ENCODE assay signal across 1 cellular context in the genomic region with DNA sequence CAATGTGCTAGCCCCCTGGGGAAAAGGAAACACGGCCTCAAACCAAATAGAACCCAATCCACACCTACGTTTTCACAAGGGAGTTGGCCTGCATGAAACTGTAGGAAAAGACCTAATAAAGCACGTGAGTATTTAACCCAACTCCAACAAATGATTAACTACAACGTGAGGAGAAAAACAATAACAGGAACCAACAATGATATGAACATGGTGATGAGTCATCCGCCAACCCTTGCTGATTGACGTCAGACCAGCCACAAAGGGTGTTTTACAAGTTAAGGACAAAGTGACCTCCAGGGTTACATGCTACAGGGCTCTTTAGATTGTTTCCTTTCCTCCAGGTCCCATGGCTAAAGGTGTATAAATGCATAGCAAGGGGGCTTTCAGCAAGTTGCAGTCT.
TF ChIP-seq lines count a peak whose summit lies in the region.

No MANE protein-coding gene starts in this region.

TF ChIP-seq in HEK293, 187 proteins besides CTCF, POLR2A, EP300 and RAD21 (continued from another document and continues in another):
- TF ChIP-seq ZNF701 (tag by site-specific recombination; IDR thresholded peaks at IDR 0.05) (no peak), PRDM1 (tag by site-specific recombination; IDR thresholded peaks at IDR 0.05) (no peak), ZNF791 (tag by site-specific recombination; IDR thresholded peaks at IDR 0.05) (no peak), ZSCAN23 (tag by site-specific recombination; IDR thresholded peaks at IDR 0.05) (peak; percentile 83; the same call in 1 of the 2 replicates), ZNF621 (tag by site-specific recombination; IDR thresholded peaks at IDR 0.05) (no peak), GLI2 (tag by site-specific recombination; IDR thresholded peaks at IDR 0.05; ENCODE audit: borderline replicate concordance, low read depth) (peak; percentile 50; the same call in 1 of the 2 replicates), ZBTB21 (tag by site-specific recombination; IDR thresholded peaks at IDR 0.05) (peak; percentile 86), ZNF423 (tag by site-specific recombination; IDR thresholded peaks at IDR 0.05) (no peak), ZNF530 (tag by site-specific recombination; IDR thresholded peaks at IDR 0.05; ENCODE audit: low read depth) (no peak), SP7 (tag by site-specific recombination; IDR thresholded peaks at IDR 0.05) (peak; percentile 87), ZNF670 (tag by site-specific recombination; IDR thresholded peaks at IDR 0.05; ENCODE audit: low read depth) (no peak), ZNF146 (tag by site-specific recombination; IDR thresholded peaks at IDR 0.05) (no peak), ZNF19 (tag by site-specific recombination; IDR thresholded peaks at IDR 0.05; ENCODE audit: low read depth) (no peak), TCF7L2 (IDR thresholded peaks at IDR 0.05; ENCODE audit: borderline replicate concordance, low read depth, low read length) (no peak), ZNF776 (tag by site-specific recombination; IDR thresholded peaks at IDR 0.05; ENCODE audit: borderline replicate concordance) (no peak), ZNF37A (tag by site-specific recombination; IDR thresholded peaks at IDR 0.05) (no peak), ZFP41 (tag by site-specific recombination; IDR thresholded peaks at IDR 0.05; ENCODE audit: borderline replicate concordance) (no peak), ZNF138 (tag by site-specific recombination; IDR thresholded peaks at IDR 0.05; ENCODE audit: borderline replicate concordance) (no peak)
- TF ChIP-seq, protein P1, sequence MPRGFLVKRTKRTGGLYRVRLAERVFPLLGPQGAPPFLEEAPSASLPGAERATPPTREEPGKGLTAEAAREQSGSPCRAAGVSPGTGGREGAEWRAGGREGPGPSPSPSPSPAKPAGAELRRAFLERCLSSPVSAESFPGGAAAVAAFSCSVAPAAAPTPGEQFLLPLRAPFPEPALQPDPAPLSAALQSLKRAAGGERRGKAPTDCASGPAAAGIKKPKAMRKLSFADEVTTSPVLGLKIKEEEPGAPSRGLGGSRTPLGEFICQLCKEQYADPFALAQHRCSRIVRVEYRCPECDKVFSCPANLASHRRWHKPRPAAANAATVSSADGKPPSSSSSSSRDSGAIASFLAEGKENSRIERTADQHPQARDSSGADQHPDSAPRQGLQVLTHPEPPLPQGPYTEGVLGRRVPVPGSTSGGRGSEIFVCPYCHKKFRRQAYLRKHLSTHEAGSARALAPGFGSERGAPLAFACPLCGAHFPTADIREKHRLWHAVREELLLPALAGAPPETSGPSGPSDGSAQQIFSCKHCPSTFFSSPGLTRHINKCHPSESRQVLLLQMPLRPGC (tag by site-specific recombination; IDR thresholded peaks at IDR 0.05) = peak; percentile 73; the same call in 1 of the 2 replicates
- TF ChIP-seq, protein P2, sequence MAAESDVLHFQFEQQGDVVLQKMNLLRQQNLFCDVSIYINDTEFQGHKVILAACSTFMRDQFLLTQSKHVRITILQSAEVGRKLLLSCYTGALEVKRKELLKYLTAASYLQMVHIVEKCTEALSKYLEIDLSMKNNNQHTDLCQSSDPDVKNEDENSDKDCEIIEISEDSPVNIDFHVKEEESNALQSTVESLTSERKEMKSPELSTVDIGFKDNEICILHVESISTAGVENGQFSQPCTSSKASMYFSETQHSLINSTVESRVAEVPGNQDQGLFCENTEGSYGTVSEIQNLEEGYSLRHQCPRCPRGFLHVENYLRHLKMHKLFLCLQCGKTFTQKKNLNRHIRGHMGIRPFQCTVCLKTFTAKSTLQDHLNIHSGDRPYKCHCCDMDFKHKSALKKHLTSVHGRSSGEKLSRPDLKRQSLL (tag by site-specific recombination; IDR thresholded peaks at IDR 0.05) = no peak
- TF ChIP-seq, protein P3, sequence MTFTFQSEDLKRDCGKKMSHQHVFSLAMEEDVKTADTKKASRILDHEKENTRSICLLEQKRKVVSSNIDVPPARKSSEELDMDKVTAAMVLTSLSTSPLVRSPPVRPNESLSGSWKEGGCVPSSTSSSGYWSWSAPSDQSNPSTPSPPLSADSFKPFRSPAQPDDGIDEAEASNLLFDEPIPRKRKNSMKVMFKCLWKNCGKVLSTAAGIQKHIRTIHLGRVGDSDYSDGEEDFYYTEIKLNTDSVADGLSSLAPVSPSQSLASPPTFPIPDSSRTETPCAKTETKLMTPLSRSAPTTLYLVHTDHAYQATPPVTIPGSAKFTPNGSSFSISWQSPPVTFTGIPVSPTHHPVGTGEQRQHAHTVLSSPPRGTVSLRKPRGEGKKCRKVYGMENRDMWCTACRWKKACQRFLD (tag by site-specific recombination; IDR thresholded peaks at IDR 0.05) = no peak
- TF ChIP-seq, protein P4, sequence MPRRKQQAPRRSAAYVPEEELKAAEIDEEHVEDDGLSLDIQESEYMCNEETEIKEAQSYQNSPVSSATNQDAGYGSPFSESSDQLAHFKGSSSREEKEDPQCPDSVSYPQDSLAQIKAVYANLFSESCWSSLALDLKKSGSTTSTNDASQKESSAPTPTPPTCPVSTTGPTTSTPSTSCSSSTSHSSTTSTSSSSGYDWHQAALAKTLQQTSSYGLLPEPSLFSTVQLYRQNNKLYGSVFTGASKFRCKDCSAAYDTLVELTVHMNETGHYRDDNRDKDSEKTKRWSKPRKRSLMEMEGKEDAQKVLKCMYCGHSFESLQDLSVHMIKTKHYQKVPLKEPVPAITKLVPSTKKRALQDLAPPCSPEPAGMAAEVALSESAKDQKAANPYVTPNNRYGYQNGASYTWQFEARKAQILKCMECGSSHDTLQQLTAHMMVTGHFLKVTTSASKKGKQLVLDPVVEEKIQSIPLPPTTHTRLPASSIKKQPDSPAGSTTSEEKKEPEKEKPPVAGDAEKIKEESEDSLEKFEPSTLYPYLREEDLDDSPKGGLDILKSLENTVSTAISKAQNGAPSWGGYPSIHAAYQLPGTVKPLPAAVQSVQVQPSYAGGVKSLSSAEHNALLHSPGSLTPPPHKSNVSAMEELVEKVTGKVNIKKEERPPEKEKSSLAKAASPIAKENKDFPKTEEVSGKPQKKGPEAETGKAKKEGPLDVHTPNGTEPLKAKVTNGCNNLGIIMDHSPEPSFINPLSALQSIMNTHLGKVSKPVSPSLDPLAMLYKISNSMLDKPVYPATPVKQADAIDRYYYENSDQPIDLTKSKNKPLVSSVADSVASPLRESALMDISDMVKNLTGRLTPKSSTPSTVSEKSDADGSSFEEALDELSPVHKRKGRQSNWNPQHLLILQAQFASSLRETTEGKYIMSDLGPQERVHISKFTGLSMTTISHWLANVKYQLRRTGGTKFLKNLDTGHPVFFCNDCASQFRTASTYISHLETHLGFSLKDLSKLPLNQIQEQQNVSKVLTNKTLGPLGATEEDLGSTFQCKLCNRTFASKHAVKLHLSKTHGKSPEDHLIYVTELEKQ (tag by site-specific recombination; IDR thresholded peaks at IDR 0.05; ENCODE audit: borderline replicate concordance) = peak; percentile 89
- TF ChIP-seq, protein P5, sequence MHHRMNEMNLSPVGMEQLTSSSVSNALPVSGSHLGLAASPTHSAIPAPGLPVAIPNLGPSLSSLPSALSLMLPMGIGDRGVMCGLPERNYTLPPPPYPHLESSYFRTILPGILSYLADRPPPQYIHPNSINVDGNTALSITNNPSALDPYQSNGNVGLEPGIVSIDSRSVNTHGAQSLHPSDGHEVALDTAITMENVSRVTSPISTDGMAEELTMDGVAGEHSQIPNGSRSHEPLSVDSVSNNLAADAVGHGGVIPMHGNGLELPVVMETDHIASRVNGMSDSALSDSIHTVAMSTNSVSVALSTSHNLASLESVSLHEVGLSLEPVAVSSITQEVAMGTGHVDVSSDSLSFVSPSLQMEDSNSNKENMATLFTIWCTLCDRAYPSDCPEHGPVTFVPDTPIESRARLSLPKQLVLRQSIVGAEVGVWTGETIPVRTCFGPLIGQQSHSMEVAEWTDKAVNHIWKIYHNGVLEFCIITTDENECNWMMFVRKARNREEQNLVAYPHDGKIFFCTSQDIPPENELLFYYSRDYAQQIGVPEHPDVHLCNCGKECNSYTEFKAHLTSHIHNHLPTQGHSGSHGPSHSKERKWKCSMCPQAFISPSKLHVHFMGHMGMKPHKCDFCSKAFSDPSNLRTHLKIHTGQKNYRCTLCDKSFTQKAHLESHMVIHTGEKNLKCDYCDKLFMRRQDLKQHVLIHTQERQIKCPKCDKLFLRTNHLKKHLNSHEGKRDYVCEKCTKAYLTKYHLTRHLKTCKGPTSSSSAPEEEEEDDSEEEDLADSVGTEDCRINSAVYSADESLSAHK (tag by site-specific recombination; IDR thresholded peaks at IDR 0.05) = no peak
- TF ChIP-seq, protein P6, sequence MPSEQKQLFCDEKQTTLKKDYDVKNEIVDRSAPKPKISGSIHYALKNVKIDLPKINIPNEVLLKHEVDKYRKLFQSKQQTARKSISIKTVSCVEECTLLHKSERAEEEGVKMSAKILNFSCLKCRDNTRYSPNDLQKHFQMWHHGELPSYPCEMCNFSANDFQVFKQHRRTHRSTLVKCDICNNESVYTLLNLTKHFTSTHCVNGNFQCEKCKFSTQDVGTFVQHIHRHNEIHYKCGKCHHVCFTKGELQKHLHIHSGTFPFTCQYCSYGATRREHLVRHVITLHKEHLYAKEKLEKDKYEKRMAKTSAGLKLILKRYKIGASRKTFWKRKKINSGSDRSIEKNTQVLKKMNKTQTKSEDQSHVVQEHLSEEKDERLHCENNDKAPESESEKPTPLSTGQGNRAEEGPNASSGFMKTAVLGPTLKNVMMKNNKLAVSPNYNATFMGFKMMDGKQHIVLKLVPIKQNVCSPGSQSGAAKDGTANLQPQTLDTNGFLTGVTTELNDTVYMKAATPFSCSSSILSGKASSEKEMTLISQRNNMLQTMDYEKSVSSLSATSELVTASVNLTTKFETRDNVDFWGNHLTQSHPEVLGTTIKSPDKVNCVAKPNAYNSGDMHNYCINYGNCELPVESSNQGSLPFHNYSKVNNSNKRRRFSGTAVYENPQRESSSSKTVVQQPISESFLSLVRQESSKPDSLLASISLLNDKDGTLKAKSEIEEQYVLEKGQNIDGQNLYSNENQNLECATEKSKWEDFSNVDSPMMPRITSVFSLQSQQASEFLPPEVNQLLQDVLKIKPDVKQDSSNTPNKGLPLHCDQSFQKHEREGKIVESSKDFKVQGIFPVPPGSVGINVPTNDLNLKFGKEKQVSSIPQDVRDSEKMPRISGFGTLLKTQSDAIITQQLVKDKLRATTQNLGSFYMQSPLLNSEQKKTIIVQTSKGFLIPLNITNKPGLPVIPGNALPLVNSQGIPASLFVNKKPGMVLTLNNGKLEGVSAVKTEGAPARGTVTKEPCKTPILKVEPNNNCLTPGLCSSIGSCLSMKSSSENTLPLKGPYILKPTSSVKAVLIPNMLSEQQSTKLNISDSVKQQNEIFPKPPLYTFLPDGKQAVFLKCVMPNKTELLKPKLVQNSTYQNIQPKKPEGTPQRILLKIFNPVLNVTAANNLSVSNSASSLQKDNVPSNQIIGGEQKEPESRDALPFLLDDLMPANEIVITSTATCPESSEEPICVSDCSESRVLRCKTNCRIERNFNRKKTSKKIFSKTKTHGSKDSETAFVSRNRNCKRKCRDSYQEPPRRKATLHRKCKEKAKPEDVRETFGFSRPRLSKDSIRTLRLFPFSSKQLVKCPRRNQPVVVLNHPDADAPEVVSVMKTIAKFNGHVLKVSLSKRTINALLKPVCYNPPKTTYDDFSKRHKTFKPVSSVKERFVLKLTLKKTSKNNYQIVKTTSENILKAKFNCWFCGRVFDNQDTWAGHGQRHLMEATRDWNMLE (tag by site-specific recombination; conservative IDR thresholded peaks at IDR 0.05; ENCODE audit: low read depth) = peak; percentile 53
- TF ChIP-seq, protein P7, sequence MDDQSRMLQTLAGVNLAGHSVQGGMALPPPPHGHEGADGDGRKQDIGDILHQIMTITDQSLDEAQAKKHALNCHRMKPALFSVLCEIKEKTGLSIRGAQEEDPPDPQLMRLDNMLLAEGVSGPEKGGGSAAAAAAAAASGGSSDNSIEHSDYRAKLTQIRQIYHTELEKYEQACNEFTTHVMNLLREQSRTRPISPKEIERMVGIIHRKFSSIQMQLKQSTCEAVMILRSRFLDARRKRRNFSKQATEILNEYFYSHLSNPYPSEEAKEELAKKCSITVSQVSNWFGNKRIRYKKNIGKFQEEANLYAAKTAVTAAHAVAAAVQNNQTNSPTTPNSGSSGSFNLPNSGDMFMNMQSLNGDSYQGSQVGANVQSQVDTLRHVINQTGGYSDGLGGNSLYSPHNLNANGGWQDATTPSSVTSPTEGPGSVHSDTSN (CRISPR knock-in tag; IDR thresholded peaks at IDR 0.05) = no peak
- TF ChIP-seq, protein P8, sequence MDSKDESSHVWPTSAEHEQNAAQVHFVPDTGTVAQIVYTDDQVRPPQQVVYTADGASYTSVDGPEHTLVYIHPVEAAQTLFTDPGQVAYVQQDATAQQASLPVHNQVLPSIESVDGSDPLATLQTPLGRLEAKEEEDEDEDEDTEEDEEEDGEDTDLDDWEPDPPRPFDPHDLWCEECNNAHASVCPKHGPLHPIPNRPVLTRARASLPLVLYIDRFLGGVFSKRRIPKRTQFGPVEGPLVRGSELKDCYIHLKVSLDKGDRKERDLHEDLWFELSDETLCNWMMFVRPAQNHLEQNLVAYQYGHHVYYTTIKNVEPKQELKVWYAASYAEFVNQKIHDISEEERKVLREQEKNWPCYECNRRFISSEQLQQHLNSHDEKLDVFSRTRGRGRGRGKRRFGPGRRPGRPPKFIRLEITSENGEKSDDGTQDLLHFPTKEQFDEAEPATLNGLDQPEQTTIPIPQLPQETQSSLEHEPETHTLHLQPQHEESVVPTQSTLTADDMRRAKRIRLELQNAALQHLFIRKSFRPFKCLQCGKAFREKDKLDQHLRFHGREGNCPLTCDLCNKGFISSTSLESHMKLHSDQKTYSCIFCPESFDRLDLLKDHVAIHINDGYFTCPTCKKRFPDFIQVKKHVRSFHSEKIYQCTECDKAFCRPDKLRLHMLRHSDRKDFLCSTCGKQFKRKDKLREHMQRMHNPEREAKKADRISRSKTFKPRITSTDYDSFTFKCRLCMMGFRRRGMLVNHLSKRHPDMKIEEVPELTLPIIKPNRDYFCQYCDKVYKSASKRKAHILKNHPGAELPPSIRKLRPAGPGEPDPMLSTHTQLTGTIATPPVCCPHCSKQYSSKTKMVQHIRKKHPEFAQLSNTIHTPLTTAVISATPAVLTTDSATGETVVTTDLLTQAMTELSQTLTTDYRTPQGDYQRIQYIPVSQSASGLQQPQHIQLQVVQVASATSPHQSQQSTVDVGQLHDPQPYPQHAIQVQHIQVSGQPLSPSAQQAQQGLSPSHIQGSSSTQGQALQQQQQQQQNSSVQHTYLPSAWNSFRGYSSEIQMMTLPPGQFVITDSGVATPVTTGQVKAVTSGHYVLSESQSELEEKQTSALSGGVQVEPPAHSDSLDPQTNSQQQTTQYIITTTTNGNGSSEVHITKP (tag by site-specific recombination; IDR thresholded peaks at IDR 0.05) = no peak
- TF ChIP-seq, protein P9, sequence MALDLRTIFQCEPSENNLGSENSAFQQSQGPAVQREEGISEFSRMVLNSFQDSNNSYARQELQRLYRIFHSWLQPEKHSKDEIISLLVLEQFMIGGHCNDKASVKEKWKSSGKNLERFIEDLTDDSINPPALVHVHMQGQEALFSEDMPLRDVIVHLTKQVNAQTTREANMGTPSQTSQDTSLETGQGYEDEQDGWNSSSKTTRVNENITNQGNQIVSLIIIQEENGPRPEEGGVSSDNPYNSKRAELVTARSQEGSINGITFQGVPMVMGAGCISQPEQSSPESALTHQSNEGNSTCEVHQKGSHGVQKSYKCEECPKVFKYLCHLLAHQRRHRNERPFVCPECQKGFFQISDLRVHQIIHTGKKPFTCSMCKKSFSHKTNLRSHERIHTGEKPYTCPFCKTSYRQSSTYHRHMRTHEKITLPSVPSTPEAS (tag by site-specific recombination; IDR thresholded peaks at IDR 0.05) = no peak
- TF ChIP-seq, protein P10, sequence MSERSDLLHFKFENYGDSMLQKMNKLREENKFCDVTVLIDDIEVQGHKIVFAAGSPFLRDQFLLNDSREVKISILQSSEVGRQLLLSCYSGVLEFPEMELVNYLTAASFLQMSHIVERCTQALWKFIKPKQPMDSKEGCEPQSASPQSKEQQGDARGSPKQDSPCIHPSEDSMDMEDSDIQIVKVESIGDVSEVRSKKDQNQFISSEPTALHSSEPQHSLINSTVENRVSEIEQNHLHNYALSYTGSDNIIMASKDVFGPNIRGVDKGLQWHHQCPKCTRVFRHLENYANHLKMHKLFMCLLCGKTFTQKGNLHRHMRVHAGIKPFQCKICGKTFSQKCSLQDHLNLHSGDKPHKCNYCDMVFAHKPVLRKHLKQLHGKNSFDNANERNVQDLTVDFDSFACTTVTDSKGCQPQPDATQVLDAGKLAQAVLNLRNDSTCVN (tag by site-specific recombination; optimal IDR thresholded peaks at IDR 0.05) = no peak
